ENCODE assay signal across 23 cellular contexts in the genomic region with DNA sequence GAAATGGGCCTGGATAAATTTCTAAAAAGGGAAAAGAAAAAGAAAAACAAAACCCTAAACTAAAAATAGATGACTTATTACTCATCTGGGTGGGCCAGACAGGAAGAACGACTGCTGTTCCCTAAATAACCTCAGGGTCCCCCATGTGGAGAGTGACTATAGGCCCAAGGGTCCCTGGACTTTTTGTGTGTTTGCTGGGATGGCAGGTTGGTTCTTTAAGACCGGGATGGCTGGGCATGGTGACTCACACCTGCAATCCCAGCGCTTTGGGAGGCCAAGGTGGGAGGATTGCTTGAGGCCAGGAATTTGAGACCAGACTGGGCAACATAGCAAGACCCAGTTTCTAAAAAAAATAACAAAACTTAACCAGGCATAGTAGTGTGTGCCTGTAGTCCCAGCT.
"Had no signal": no experiment of that assay in that cellular context is flagged by ENCODE, and none has a peak within 500 bp of the region (broad histone marks: within the 10 kb centered on the region; RNA-seq: fewer than 3 reads in every experiment).

No MANE protein-coding gene starts in this region.

- H3K9me3 ChIP-seq: testis, upper lobe of left lung had no signal

- H3K27ac ChIP-seq: brain microvascular endothelial cell, hepatocyte, testis, upper lobe of left lung had no signal

- DNase-seq: activated CD4-positive, alpha-beta memory T cell treated with anti-CD3 and anti-CD28 coated beads for 36 hours; activated CD4-positive, alpha-beta T cell treated with anti-CD3 and anti-CD28 coated beads for 4 hours; activated CD4-positive, CD25-positive, alpha-beta regulatory T cell; activated effector memory CD4-positive, alpha-beta T cell treated with anti-CD3 and anti-CD28 coated beads, Interleukin-2, amount 50 U/mL, for 16 hours; activated naive CD4-positive, alpha-beta T cell treated with anti-CD3 and anti-CD28 coated beads, Interleukin-2, amount 10 ng/mL, durations not matched to agents 7 days and 5 days; activated naive CD8-positive, alpha-beta T cell treated with anti-CD3 and anti-CD28 coated beads, Interleukin-2, amount 50 U/mL, for 24 hours; activated T-cell treated with anti-CD3 and anti-CD28 coated beads, Interleukin-2, amount 50 U/mL, for 72 hours; brain microvascular endothelial cell; caudate nucleus; effector memory CD4-positive, alpha-beta T cell; foreskin melanocyte; immature natural killer cell; naive thymus-derived CD4-positive, alpha-beta T cell; occipital lobe; posterior cingulate gyrus; stimulated activated CD4-positive, alpha-beta T cell treated with anti-CD3 and anti-CD28 coated beads, Interleukin-2, amount 100 ng/mL, for 48 hours; stimulated activated naive CD4-positive, alpha-beta T cell; T-helper 17 cell; testis; upper lobe of left lung had no signal

- H3K36me3 ChIP-seq: brain microvascular endothelial cell, upper lobe of left lung had no signal

- H3K27me3 ChIP-seq: brain microvascular endothelial cell, hepatocyte, testis, upper lobe of left lung had no signal

- FAIRE-seq: endothelial cell of umbilical vein had no signal

- H3K4me3 ChIP-seq: hepatocyte, lung, testis, upper lobe of left lung had no signal
